Comparison of ENCODE assay signal across 17 cellular contexts in the genomic region with DNA sequence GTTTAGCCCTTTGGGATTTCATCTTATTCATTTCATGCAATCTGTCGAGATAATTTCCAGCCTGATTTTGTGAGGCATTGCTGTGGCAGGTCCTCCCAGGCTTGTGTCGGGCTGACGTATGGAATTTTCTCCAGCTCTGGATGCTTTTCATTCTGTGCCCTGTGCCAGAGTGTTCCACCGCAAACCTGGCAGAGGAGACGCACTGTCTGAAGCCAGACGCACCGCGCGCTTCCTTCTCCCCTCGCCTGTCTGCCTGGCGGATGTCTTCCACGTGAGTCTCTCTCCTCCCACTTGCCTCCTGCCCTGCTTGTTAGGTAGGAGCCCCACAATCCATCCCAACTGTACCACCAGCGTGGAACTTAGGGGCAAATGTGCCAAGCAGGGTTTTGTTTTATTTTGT. TPM values are rescaled to one million over a fixed set of nuclear protein-coding genes. Genes with fewer than 3 reads are reported as not detected.
DNase-seq lines count a peak whose midpoint lies in the region; FAIRE-seq and TF ChIP-seq lines count a peak whose summit lies in the region.
"Had no signal": no experiment of that assay in that cellular context is flagged by ENCODE, and none has a peak within 500 bp of the region (broad histone marks: within the 10 kb centered on the region; RNA-seq: fewer than 3 reads in every experiment).

No MANE protein-coding gene starts in this region.

- no peak overlapping the region for H3K9ac ChIP-seq in kidney (ENCODE audit: low read length in 2 of 2)
- H3K9ac ChIP-seq: SK-N-SH had no signal

- DNase-seq in BE2C = peak; percentile 28
- DNase-seq in HTR-8/SVneo (ENCODE audit: insufficient read length, low spot score) = no peak
- peak; percentile 92 for DNase-seq in NCI-H446 treated with DMSO at 0.1 percent for 48 hours (lab: John Stamatoyannopoulos, UW)
- DNase-seq in cerebellar nuclear complex (lab: John Stamatoyannopoulos, UW) = peak; percentile 45 to 83
- no peak for DNase-seq in GF-D8 (lab: John Stamatoyannopoulos, UW)
- DNase-seq in kidney = no peak
- no peak for DNase-seq in KBM-7
- no peak for DNase-seq in NCI-H1436 treated with DMSO at 0.1 percent for 48 hours (lab: John Stamatoyannopoulos, UW)
- DNase-seq: DND-41, NCI-H1417 treated with DMSO at 0.1 percent for 48 hours, NCI-H510A, PC-3, SK-N-SH, T-helper 1 cell had no signal

- H3K27ac ChIP-seq in kidney (ENCODE audit: low read depth in 2 of 2, low read length in 2 of 2) = no peak overlapping the region

- intact Hi-C loops in kidney (cut with DNase I) = no loop called here

- H3K9me3 ChIP-seq in BE2C (no peaks in the 10 kb centered on the region), kidney (ENCODE audit: control insufficient read depth in 1 of 2, low read length in 2 of 2) (no peaks in the 10 kb centered on the region)
- H3K9me3 ChIP-seq: SK-N-SH had no signal

- TF ChIP-seq CTCF in BE2C (IDR thresholded peaks at IDR 0.05; ENCODE audit: low read depth, low read length) (no peak), kidney (IDR thresholded peaks at IDR 0.05; ENCODE audit: borderline replicate concordance, extremely low read depth, insufficient read depth) (no peak)

- H3K27me3 ChIP-seq in BE2C = no peaks in the 10 kb centered on the region

- in situ Hi-C loops in KBM-7 (cut with MboI; ENCODE audit: low pct_unique_long_range_greater_than_20kb, low sequenced_read_pairs) = no loop called here

- FAIRE-seq in HTR-8/SVneo (lab: Jason Lieb, UNC) = peak; percentile 26
- no peak for FAIRE-seq in kidney (lab: Jason Lieb, UNC)
- FAIRE-seq: A204.1, H54, HepG2 had no signal

- H3K36me3 ChIP-seq in BE2C (no peaks in the 10 kb centered on the region), kidney (ENCODE audit: control insufficient read depth in 1 of 2, insufficient read depth in 2 of 2, low read length in 2 of 2) (no peaks in the 10 kb centered on the region)

- peaks cover 6% of the 10 kb centered on the region for H3K4me1 ChIP-seq in BE2C
- H3K4me1 ChIP-seq in kidney (ENCODE audit: control insufficient read depth in 1 of 2, insufficient read depth in 1 of 2, low read depth in 1 of 2, low read length in 2 of 2) = no peaks in the 10 kb centered on the region

- no peak overlapping the region for H3K4me3 ChIP-seq in BE2C (ENCODE audit: low read depth, low read length)
- no peak overlapping the region for H3K4me3 ChIP-seq in kidney (ENCODE audit: low read length in 2 of 2)

RNA-seq across cellular contexts. Expression of gene GLCE, which starts 20.1 kb away (rescaled TPM):
- polyA plus RNA-seq in BE2C (2012; ENCODE audit: insufficient read depth, insufficient read length, low read depth) = 14.5 TPM
- total RNA-seq in kidney = 18.0 TPM
- 14.9 TPM for polyA plus RNA-seq in kidney (ENCODE audit: insufficient read depth, low read depth, low replicate concordance)

Comparison
In these comparisons a context has a peak if more than half of its experiments do, and no peak if none do; other contexts are left out.
1. DNase-seq: peak in BE2C (single experiment), NCI-H446 treated with DMSO at 0.1 percent for 48 hours (single experiment) and cerebellar nuclear complex (2 of 2); none in HTR-8/SVneo (single experiment), GF-D8 (single experiment), kidney (single experiment), KBM-7 (single experiment) and NCI-H1436 treated with DMSO at 0.1 percent for 48 hours (single experiment).